18 cellular contexts compared by ENCODE assay signal in the genomic region with DNA sequence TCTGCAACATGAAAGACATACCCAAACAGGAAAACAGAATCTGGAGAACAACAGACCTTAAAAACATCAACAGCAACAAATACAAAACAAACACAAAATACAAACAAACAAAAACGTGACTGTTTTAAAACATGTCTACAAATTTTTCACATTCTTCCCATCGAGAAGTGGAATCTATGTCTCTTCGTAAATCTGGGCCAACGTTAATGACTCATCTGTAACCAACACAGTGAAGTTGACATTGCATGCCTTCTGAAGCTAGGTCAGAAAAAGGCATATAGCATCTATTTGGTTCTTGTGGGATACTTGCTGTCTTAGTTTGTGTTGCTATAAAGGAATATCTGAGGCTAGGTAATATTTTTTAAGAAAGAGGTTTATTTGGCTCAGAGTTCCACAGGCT.
A peak's percentile ranks its signal among the peaks of the same experiment; 100 is the strongest.
DNase-seq lines count a peak whose midpoint lies in the region; ATAC-seq and TF ChIP-seq lines count a peak whose summit lies in the region.
"Had no signal": no experiment of that assay in that cellular context is flagged by ENCODE, and none has a peak within 500 bp of the region (broad histone marks: within the 10 kb centered on the region; RNA-seq: fewer than 3 reads in every experiment).

No MANE protein-coding gene starts in this region.

- DNase-seq in AG08396 (ENCODE audit: low spot score) (peak; percentile 63), HL-60 (ENCODE audit: low read depth in 1 of 2, low spot score in 1 of 2) (no peak), cardiac fibroblast (ENCODE audit: low read depth in 2 of 2) (peak; percentile 56 to 75), myocyte (ENCODE audit: low read depth) (peak; percentile 33), NCI-H2196 (lab: John Stamatoyannopoulos, UW; ENCODE audit: unreplicated experiment) (no peak), amniotic stem cell (lab: John Stamatoyannopoulos, UW) (no peak)
- DNase-seq: activated CD4-positive, CD25-positive, alpha-beta regulatory T cell; activated naive CD4-positive, alpha-beta T cell treated with anti-CD3 and anti-CD28 coated beads, Interleukin-2, amount 10 ng/mL, durations not matched to agents 7 days and 5 days; caudate nucleus; DMS79 treated with DMSO at 0.1 percent for 48 hours; heart left ventricle; Karpas-422; NCI-H2029 treated with DMSO at 0.1 percent for 48 hours; transverse colon had no signal

- H3K4me3 ChIP-seq in HL-60 (replicated peaks; ENCODE audit: insufficient read depth, low read length) (no peak overlapping the region), cardiac fibroblast (replicated peaks in 1 of 2; ENCODE audit: low read depth in 2 of 2, low read length in 2 of 2) (no peak overlapping the region)
- H3K4me3 ChIP-seq: BLaER1 treated with 17β-estradiol and CSF1 and Interleukin-3, amounts not matched to agents 10 nM and 100 nM; heart left ventricle; transverse colon had no signal

- no peak for TF ChIP-seq CTCF in HL-60 (IDR thresholded peaks at IDR 0.05; ENCODE audit: insufficient read depth, low read length)
- TF ChIP-seq CTCF in cardiac fibroblast (IDR thresholded peaks at IDR 0.05; ENCODE audit: low read depth, low read length), result no peak

- peak overlapping the region; percentile 31 for H3K27ac ChIP-seq in HL-60 (replicated peaks)
- H3K27ac ChIP-seq: transverse colon had no signal

- H3K27me3 ChIP-seq in HL-60 (ENCODE audit: insufficient read depth, poor library complexity, severe bottlenecking), result no peaks in the 10 kb centered on the region
- H3K27me3 ChIP-seq: BLaER1 treated with 17β-estradiol and CSF1 and Interleukin-3, amounts not matched to agents 10 nM and 100 nM; heart left ventricle; transverse colon had no signal

- ATAC-seq in GM21717 (IDR thresholded peaks at IDR 0.05; ENCODE audit: unreplicated experiment) (no peak), GM19455 (IDR thresholded peaks at IDR 0.05; ENCODE audit: unreplicated experiment) (no peak)
- ATAC-seq: stimulated activated memory B cell treated with anti-CD40 and anti-IgM and Interleukin-4, amounts not matched to agents 10 μg/mL and 1 μg/mL and 100 μg/mL, for 72 hours had no signal

Comparison
In these comparisons a context has a peak if more than half of its experiments do, and no peak if none do; other contexts are left out.
1. DNase-seq: peak in AG08396 (single experiment), cardiac fibroblast (2 of 2) and myocyte (single experiment); none in HL-60 (0 of 2), NCI-H2196 (single experiment) and amniotic stem cell (single experiment).